ENCODE assay signal across 21 cellular contexts in genomic region chr20:23832775-23833508, GRCh38. TPM values are rescaled to one million over a fixed set of nuclear protein-coding genes. Genes with fewer than 3 reads are reported as not detected.
A peak's percentile ranks its signal among the peaks of the same experiment; 100 is the strongest.
DNase-seq lines count a peak whose midpoint lies in the region; ATAC-seq and TF ChIP-seq lines count a peak whose summit lies in the region.
"Had no signal": no experiment of that assay in that cellular context is flagged by ENCODE, and none has a peak within 500 bp of the region (broad histone marks: within the 10 kb centered on the region; RNA-seq: fewer than 3 reads in every experiment).

No MANE protein-coding gene starts in this region.

- H3K36me3 ChIP-seq in MM.1S (replicated peaks; ENCODE audit: insufficient read depth, low read length) (no peaks in the 10 kb centered on the region), vagina (no peaks in the 10 kb centered on the region), lower lobe of right lung (no peaks in the 10 kb centered on the region)

- H3K4me2 ChIP-seq in MM.1S (ENCODE audit: low read depth, low read length) = peak overlapping the region; percentile 47; the same call in 1 of the 2 replicates
- H3K4me2 ChIP-seq: GM23338, SK-N-SH had no signal

- no peak overlapping the region for H3K9ac ChIP-seq in MM.1S (ENCODE audit: low read length)
- H3K9ac ChIP-seq: SK-N-SH had no signal

- H3K9me2 ChIP-seq in MM.1S (replicated peaks; ENCODE audit: insufficient read depth, low read length) = no peaks in the 10 kb centered on the region
- H3K9me2 ChIP-seq: SK-N-SH had no signal

- H3K4me1 ChIP-seq in MM.1S (ENCODE audit: low read length) (peaks cover 32% of the 10 kb centered on the region), vagina (no peaks in the 10 kb centered on the region), lower lobe of right lung (no peaks in the 10 kb centered on the region)

- no peak overlapping the region for H2AFZ ChIP-seq in MM.1S (ENCODE audit: low read length)
- H2AFZ ChIP-seq: GM23338 had no signal

- H3K27ac ChIP-seq in MM.1S (ENCODE audit: low read length) (peak overlapping the region; percentile 56; the same call in 1 of the 2 replicates), vagina (no peak overlapping the region), lower lobe of right lung (no peak overlapping the region)
- H3K27ac ChIP-seq: C4-2B had no signal

- peaks cover 13% of the 10 kb centered on the region for H3F3A ChIP-seq in MM.1S (ENCODE audit: insufficient read depth, low read length)

- no peaks in the 10 kb centered on the region for H3K27me3 ChIP-seq in MM.1S (replicated peaks; ENCODE audit: insufficient read depth, low read length)
- H3K27me3 ChIP-seq in vagina = no peaks in the 10 kb centered on the region
- no peaks in the 10 kb centered on the region for H3K27me3 ChIP-seq in lower lobe of right lung (ENCODE audit: low read depth)

- ATAC-seq in stimulated activated naive CD8-positive, alpha-beta T cell treated with anti-CD3 and anti-CD28 coated beads, Interleukin-15, Interleukin-2, amounts not matched to agents 100 U/mL and 50 U/mL, for 24 hours = no peak
- no peak for ATAC-seq in lower lobe of right lung
- ATAC-seq: GM23338 had no signal

- DNase-seq in AG10803 (ENCODE audit: low read depth) (peak; percentile 18), MM.1S (peak; percentile 45), choroid plexus epithelial cell (ENCODE audit: low read depth) (peak; percentile 19), kidney glomerular epithelial cell (lab: John Stamatoyannopoulos, UW) (peak; percentile 56), vagina (ENCODE audit: extremely low spot score in 2 of 2) (no peak), lower lobe of right lung (no peak)
- no peak for DNase-seq in stimulated activated naive CD8-positive, alpha-beta T cell treated with anti-CD3 and anti-CD28 coated beads, Interleukin-15, Interleukin-2, amounts not matched to agents 100 U/mL and 50 U/mL, for 24 hours
- DNase-seq: AML-193, DMS 273 treated with DMSO at 0.1 percent for 48 hours, HCEC 1CT, Kasumi-1, NCI-H1092 treated with DMSO at 0.1 percent for 48 hours, NCI-H146, NCI-H2029 treated with DMSO at 0.1 percent for 48 hours, NCI-H2171, NCI-H526, RPMI8226, SHP77 treated with DMSO at 0.1 percent for 48 hours, SK-N-SH had no signal

- H3K79me2 ChIP-seq in MM.1S (ENCODE audit: low read length) = no peaks in the 10 kb centered on the region

- H3K4me3 ChIP-seq in AG10803 (ENCODE audit: low read length) = no peak overlapping the region
- H3K4me3 ChIP-seq in MM.1S (ENCODE audit: low read length) = no peak overlapping the region
- H3K4me3 ChIP-seq in choroid plexus epithelial cell (ENCODE audit: low read depth, low read length) = no peak overlapping the region
- H3K4me3 ChIP-seq in vagina = no peak overlapping the region
- no peak overlapping the region for H3K4me3 ChIP-seq in lower lobe of right lung
- H3K4me3 ChIP-seq: GM23338 had no signal

- H3K9me3 ChIP-seq in MM.1S (replicated peaks; ENCODE audit: insufficient read depth, low read length) (no peaks in the 10 kb centered on the region), vagina (no peaks in the 10 kb centered on the region), lower lobe of right lung (no peaks in the 10 kb centered on the region)
- H3K9me3 ChIP-seq: SK-N-SH had no signal

- H4K20me1 ChIP-seq in MM.1S (ENCODE audit: insufficient read depth, low read length) = no peaks in the 10 kb centered on the region

- no peak for TF ChIP-seq CTCF in AG10803 (conservative IDR thresholded peaks at IDR 0.05; ENCODE audit: low read length)
- TF ChIP-seq CTCF in MM.1S (IDR thresholded peaks at IDR 0.05; ENCODE audit: low read length) = no peak
- TF ChIP-seq CTCF in choroid plexus epithelial cell (conservative IDR thresholded peaks at IDR 0.05; ENCODE audit: low read depth, low read length) = no peak
- no peak for TF ChIP-seq CTCF in vagina (IDR thresholded peaks at IDR 0.05)
- no peak for TF ChIP-seq CTCF in lower lobe of right lung (IDR thresholded peaks at IDR 0.05)

- intact Hi-C loops in vagina (cut with DNase I) = no loop called here
- intact Hi-C loops in lower lobe of right lung (cut with DNase I) = no loop called here

- TF ChIP-seq POLR2A in vagina (IDR thresholded peaks at IDR 0.05) = no peak

RNA-seq across cellular contexts. Expression of gene CST2, which starts 6.4 kb away (rescaled TPM):
- total RNA-seq in vagina = not detected
- not detected for total RNA-seq in lower lobe of right lung
- total RNA-seq: GM23338 had no signal

RNA-seq across cellular contexts. Expression of gene CST5, which starts 46.6 kb away (rescaled TPM):
- total RNA-seq in vagina (not detected), lower lobe of right lung (not detected)
- total RNA-seq: GM23338 had no signal

Comparison
In these comparisons a context has a peak if more than half of its experiments do, and no peak if none do; other contexts are left out.
1. DNase-seq: peak in AG10803 (single experiment), MM.1S (single experiment), choroid plexus epithelial cell (single experiment) and kidney glomerular epithelial cell (single experiment); none in vagina (0 of 2), stimulated activated naive CD8-positive, alpha-beta T cell treated with anti-CD3 and anti-CD28 coated beads, Interleukin-15, Interleukin-2, amounts not matched to agents 100 U/mL and 50 U/mL, for 24 hours (single experiment) and lower lobe of right lung (single experiment).